ENCODE assay signal across 1 cellular context in genomic region chr14:70909788-70910614, GRCh38.
TF ChIP-seq lines count a peak whose summit lies in the region.

No MANE protein-coding gene starts in this region.

TF ChIP-seq in GM12878, 131 proteins besides CTCF, POLR2A, EP300 and RAD21:
- TF ChIP-seq ZBTB33 (IDR thresholded peaks at IDR 0.05) (peak; percentile 63; the same call in 1 of the 2 replicates), NFXL1 (IDR thresholded peaks at IDR 0.05; ENCODE audit: borderline replicate concordance) (peak; percentile 75), HCFC1 (IDR thresholded peaks at IDR 0.05; ENCODE audit: low read length) (no peak), SRF (IDR thresholded peaks at IDR 0.05; ENCODE audit: low read depth in 2 of 2, low read length in 2 of 2) (no peak)
